Comparison of ENCODE assay signal across 25 cellular contexts in the genomic region with DNA sequence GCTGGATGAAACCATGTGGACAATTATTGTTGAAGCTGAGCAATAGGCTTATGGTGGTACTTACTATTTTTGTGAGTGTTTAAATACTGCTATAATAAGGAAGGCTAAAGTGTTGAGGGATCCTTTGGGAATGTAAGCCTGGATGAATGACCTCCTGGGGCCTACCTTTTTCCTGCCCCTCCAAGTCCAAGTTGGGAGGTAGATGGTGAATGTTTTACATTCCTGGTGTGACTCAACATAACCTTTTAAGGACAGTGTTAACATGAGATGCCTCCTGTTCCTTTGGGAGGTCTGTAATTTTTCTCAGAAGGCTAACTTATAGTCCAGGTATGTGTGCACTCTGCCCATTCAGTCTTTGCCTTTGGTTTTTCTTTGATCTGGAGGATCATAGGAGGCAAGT.
"Had no signal": no experiment of that assay in that cellular context is flagged by ENCODE, and none has a peak within 500 bp of the region (broad histone marks: within the 10 kb centered on the region; RNA-seq: fewer than 3 reads in every experiment).

No MANE protein-coding gene starts in this region.

- H3K9me3 ChIP-seq: esophagus squamous epithelium, ovary, sigmoid colon, stomach, thyroid gland, upper lobe of right lung had no signal

- H3K27me3 ChIP-seq: esophagus squamous epithelium, ovary, sigmoid colon, thyroid gland, upper lobe of right lung had no signal

- H3K36me3 ChIP-seq: esophagus squamous epithelium, ovary, sigmoid colon, stomach, thyroid gland, upper lobe of right lung had no signal

- H3K27ac ChIP-seq: esophagus squamous epithelium, ovary, sigmoid colon, stomach, thyroid gland, upper lobe of right lung, VCaP had no signal

- DNase-seq: activated CD4-positive, alpha-beta T cell treated with anti-CD3 and anti-CD28 coated beads for 48 hours; activated CD4-positive, alpha-beta T cell treated with anti-CD3 and anti-CD28 coated beads, Interleukin-2, amount 50 U/mL, for 48 hours; activated CD8-positive, alpha-beta memory T cell treated with anti-CD3 and anti-CD28 coated beads for 24 hours; activated gamma-delta T cell; activated naive CD4-positive, alpha-beta T cell treated with anti-CD3 and anti-CD28 coated beads, Interleukin-2, amount 50 U/mL, for 16 hours; activated naive CD8-positive, alpha-beta T cell treated with anti-CD3 and anti-CD28 coated beads, Interleukin-2, amount 50 U/mL, for 24 hours; amygdala; caudate nucleus; cortex of kidney; esophagus squamous epithelium; foreskin melanocyte; left colon; midbrain; naive thymus-derived CD4-positive, alpha-beta T cell; ovary; retina; sigmoid colon; stimulated activated naive B cell treated with anti-CD40 and anti-IgM and Interleukin-4, amounts not matched to agents 10 μg/mL and 1 μg/mL and 100 μg/mL, for 72 hours; stomach; SW 1271; T-helper 9 cell; thyroid gland; upper lobe of right lung had no signal

- FAIRE-seq: TTC549 had no signal

- H3K4me1 ChIP-seq: esophagus squamous epithelium, sigmoid colon, stomach, thyroid gland, upper lobe of right lung had no signal

- H3K4me3 ChIP-seq: esophagus squamous epithelium, ovary, sigmoid colon, stomach, thyroid gland, upper lobe of right lung had no signal
